Comparison of ENCODE assay signal across 1 cellular context in genomic region chr3:52277972-52278509, GRCh38.
A peak's percentile ranks its signal among the peaks of the same experiment; 100 is the strongest.
TF ChIP-seq lines count a peak whose summit lies in the region.

No MANE protein-coding gene starts in this region.

TF ChIP-seq in HepG2, 621 proteins besides CTCF, POLR2A, EP300 and RAD21 (continued from another document and continues in another):
- TF ChIP-seq, protein P1, sequence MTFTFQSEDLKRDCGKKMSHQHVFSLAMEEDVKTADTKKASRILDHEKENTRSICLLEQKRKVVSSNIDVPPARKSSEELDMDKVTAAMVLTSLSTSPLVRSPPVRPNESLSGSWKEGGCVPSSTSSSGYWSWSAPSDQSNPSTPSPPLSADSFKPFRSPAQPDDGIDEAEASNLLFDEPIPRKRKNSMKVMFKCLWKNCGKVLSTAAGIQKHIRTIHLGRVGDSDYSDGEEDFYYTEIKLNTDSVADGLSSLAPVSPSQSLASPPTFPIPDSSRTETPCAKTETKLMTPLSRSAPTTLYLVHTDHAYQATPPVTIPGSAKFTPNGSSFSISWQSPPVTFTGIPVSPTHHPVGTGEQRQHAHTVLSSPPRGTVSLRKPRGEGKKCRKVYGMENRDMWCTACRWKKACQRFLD (CRISPR knock-in tag; IDR thresholded peaks at IDR 0.05; ENCODE audit: borderline replicate concordance): no peak
- TF ChIP-seq ZNF784 (CRISPR knock-in tag; IDR thresholded peaks at IDR 0.05; ENCODE audit: borderline replicate concordance): no peak
- no peak for TF ChIP-seq KDM3A (CRISPR knock-in tag; IDR thresholded peaks at IDR 0.05; ENCODE audit: low read depth)
- no peak for TF ChIP-seq TFDP1 (CRISPR knock-in tag; IDR thresholded peaks at IDR 0.05; ENCODE audit: borderline replicate concordance)
- TF ChIP-seq KDM6A (CRISPR knock-in tag; IDR thresholded peaks at IDR 0.05; ENCODE audit: low read depth): no peak
- no peak for TF ChIP-seq ZNF124 (CRISPR knock-in tag; IDR thresholded peaks at IDR 0.05)
- TF ChIP-seq ZNF432 (CRISPR knock-in tag; IDR thresholded peaks at IDR 0.05; ENCODE audit: borderline replicate concordance): no peak
- TF ChIP-seq, protein P2, sequence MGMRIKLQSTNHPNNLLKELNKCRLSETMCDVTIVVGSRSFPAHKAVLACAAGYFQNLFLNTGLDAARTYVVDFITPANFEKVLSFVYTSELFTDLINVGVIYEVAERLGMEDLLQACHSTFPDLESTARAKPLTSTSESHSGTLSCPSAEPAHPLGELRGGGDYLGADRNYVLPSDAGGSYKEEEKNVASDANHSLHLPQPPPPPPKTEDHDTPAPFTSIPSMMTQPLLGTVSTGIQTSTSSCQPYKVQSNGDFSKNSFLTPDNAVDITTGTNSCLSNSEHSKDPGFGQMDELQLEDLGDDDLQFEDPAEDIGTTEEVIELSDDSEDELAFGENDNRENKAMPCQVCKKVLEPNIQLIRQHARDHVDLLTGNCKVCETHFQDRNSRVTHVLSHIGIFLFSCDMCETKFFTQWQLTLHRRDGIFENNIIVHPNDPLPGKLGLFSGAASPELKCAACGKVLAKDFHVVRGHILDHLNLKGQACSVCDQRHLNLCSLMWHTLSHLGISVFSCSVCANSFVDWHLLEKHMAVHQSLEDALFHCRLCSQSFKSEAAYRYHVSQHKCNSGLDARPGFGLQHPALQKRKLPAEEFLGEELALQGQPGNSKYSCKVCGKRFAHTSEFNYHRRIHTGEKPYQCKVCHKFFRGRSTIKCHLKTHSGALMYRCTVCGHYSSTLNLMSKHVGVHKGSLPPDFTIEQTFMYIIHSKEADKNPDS (CRISPR knock-in tag; IDR thresholded peaks at IDR 0.05): no peak
- TF ChIP-seq MEIS2 (CRISPR knock-in tag; IDR thresholded peaks at IDR 0.05): no peak
- TF ChIP-seq, protein P3, sequence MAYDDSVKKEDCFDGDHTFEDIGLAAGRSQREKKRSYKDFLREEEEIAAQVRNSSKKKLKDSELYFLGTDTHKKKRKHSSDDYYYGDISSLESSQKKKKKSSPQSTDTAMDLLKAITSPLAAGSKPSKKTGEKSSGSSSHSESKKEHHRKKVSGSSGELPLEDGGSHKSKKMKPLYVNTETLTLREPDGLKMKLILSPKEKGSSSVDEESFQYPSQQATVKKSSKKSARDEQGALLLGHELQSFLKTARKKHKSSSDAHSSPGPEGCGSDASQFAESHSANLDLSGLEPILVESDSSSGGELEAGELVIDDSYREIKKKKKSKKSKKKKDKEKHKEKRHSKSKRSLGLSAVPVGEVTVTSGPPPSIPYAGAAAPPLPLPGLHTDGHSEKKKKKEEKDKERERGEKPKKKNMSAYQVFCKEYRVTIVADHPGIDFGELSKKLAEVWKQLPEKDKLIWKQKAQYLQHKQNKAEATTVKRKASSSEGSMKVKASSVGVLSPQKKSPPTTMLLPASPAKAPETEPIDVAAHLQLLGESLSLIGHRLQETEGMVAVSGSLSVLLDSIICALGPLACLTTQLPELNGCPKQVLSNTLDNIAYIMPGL (CRISPR knock-in tag; IDR thresholded peaks at IDR 0.05; ENCODE audit: borderline replicate concordance in 1 of 2, low read depth in 1 of 2): 0 out of 4 replicates have a peak, but pooled peaks of 1 of the 2 experiments have one; percentile 42
- no peak for TF ChIP-seq ZFP41 (CRISPR knock-in tag; IDR thresholded peaks at IDR 0.05; ENCODE audit: borderline replicate concordance)
- no peak for TF ChIP-seq ZFP90 (CRISPR knock-in tag; IDR thresholded peaks at IDR 0.05; ENCODE audit: borderline replicate concordance)
- TF ChIP-seq ZNF414 (CRISPR knock-in tag; IDR thresholded peaks at IDR 0.05): no peak
- TF ChIP-seq HNF4A (CRISPR knock-in tag; IDR thresholded peaks at IDR 0.05): no peak
- no peak for TF ChIP-seq ZNF646 (CRISPR knock-in tag; IDR thresholded peaks at IDR 0.05)
- no peak for TF ChIP-seq PTBP1 (IDR thresholded peaks at IDR 0.05; ENCODE audit: low read depth, low read length, poor library complexity, severe bottlenecking)
- TF ChIP-seq, protein P4, sequence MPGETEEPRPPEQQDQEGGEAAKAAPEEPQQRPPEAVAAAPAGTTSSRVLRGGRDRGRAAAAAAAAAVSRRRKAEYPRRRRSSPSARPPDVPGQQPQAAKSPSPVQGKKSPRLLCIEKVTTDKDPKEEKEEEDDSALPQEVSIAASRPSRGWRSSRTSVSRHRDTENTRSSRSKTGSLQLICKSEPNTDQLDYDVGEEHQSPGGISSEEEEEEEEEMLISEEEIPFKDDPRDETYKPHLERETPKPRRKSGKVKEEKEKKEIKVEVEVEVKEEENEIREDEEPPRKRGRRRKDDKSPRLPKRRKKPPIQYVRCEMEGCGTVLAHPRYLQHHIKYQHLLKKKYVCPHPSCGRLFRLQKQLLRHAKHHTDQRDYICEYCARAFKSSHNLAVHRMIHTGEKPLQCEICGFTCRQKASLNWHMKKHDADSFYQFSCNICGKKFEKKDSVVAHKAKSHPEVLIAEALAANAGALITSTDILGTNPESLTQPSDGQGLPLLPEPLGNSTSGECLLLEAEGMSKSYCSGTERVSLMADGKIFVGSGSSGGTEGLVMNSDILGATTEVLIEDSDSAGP (CRISPR knock-in tag; IDR thresholded peaks at IDR 0.05; ENCODE audit: borderline replicate concordance): peak; percentile 40; the same call in 1 of the 2 replicates
- TF ChIP-seq FOSL2 (CRISPR knock-in tag; IDR thresholded peaks at IDR 0.05): no peak
- no peak; the same call in 1 of the 2 replicates for TF ChIP-seq ZNF235 (CRISPR knock-in tag; IDR thresholded peaks at IDR 0.05; ENCODE audit: borderline replicate concordance)
- TF ChIP-seq TFE3 (CRISPR knock-in tag; IDR thresholded peaks at IDR 0.05): no peak
- TF ChIP-seq EZH2 (conservative IDR thresholded peaks at IDR 0.05; ENCODE audit: low read depth, low read length): no peak
- TF ChIP-seq RXRA (CRISPR knock-in tag; IDR thresholded peaks at IDR 0.05): no peak
- TF ChIP-seq TMF1 (CRISPR knock-in tag; IDR thresholded peaks at IDR 0.05; ENCODE audit: low read depth): peak; percentile 37; the same call in 1 of the 2 replicates
- TF ChIP-seq RCOR2 (CRISPR knock-in tag; IDR thresholded peaks at IDR 0.05): no peak
- no peak for TF ChIP-seq HHEX (CRISPR knock-in tag; IDR thresholded peaks at IDR 0.05)
- no peak for TF ChIP-seq FIP1L1 (IDR thresholded peaks at IDR 0.05; ENCODE audit: borderline replicate concordance, insufficient read depth, low read depth, low read length)
- TF ChIP-seq TBX2 (CRISPR knock-in tag; IDR thresholded peaks at IDR 0.05; ENCODE audit: borderline replicate concordance): no peak
- TF ChIP-seq ZNF460 (CRISPR knock-in tag; IDR thresholded peaks at IDR 0.05; ENCODE audit: borderline replicate concordance): no peak
- no peak for TF ChIP-seq ZNF546 (CRISPR knock-in tag; conservative IDR thresholded peaks at IDR 0.05)
- no peak for TF ChIP-seq CEBPG (CRISPR knock-in tag; IDR thresholded peaks at IDR 0.05)
- no peak for TF ChIP-seq ZNF639 (CRISPR knock-in tag; conservative IDR thresholded peaks at IDR 0.05)
- TF ChIP-seq KLF13 (CRISPR knock-in tag; IDR thresholded peaks at IDR 0.05): no peak
- TF ChIP-seq ZNF761 (CRISPR knock-in tag; conservative IDR thresholded peaks at IDR 0.05): peak; percentile 38; the same call in 1 of the 2 replicates
- 0 out of 2 replicates have a peak, but pooled peaks have one; percentile 20 for TF ChIP-seq GFI1 (CRISPR knock-in tag; IDR thresholded peaks at IDR 0.05; ENCODE audit: borderline replicate concordance)
- no peak for TF ChIP-seq DNMT1 (CRISPR knock-in tag; IDR thresholded peaks at IDR 0.05)
- no peak; the same call in 1 of the 2 replicates for TF ChIP-seq MXD4 (CRISPR knock-in tag; IDR thresholded peaks at IDR 0.05)
- TF ChIP-seq ZNF543 (CRISPR knock-in tag; IDR thresholded peaks at IDR 0.05): 0 out of 2 replicates have a peak, but pooled peaks have one; percentile 1
- no peak; the same call in 1 of the 2 replicates for TF ChIP-seq RFXAP (CRISPR knock-in tag; IDR thresholded peaks at IDR 0.05; ENCODE audit: borderline replicate concordance)
- no peak for TF ChIP-seq FOXA1 (IDR thresholded peaks at IDR 0.05)
- TF ChIP-seq FOXA1 (CRISPR knock-in tag; IDR thresholded peaks at IDR 0.05): no peak
